23 cellular contexts compared by ENCODE assay signal in genomic region chr20:23088891-23089290, GRCh38. TPM values are rescaled to one million over a fixed set of nuclear protein-coding genes. Genes with fewer than 3 reads are reported as not detected.
DNase-seq lines count a peak whose midpoint lies in the region; ATAC-seq and TF ChIP-seq lines count a peak whose summit lies in the region.
"Had no signal": no experiment of that assay in that cellular context is flagged by ENCODE, and none has a peak within 500 bp of the region (broad histone marks: within the 10 kb centered on the region; RNA-seq: fewer than 3 reads in every experiment).

No MANE protein-coding gene starts in this region.

- H3K4ac ChIP-seq in IMR-90 (ENCODE audit: low read depth, low read length) (no peak overlapping the region), neuronal stem cell (ENCODE audit: low read length) (no peak overlapping the region)

- H3K18ac ChIP-seq in IMR-90 (ENCODE audit: low read depth, low read length) (no peak overlapping the region), neuronal stem cell (ENCODE audit: low read length) (no peak overlapping the region)

- TF ChIP-seq POLR2A in IMR-90 (IDR thresholded peaks at IDR 0.05; ENCODE audit: low read depth, low read length) = no peak

- no peaks in the 10 kb centered on the region for H3K9me1 ChIP-seq in IMR-90 (ENCODE audit: insufficient read depth, low read length)

- H3K9me2 ChIP-seq in MM.1S (replicated peaks; ENCODE audit: insufficient read depth, low read length) = no peaks in the 10 kb centered on the region

- no peak for TF ChIP-seq CTCF in right atrium auricular region (IDR thresholded peaks at IDR 0.05)
- TF ChIP-seq CTCF in IMR-90 (conservative IDR thresholded peaks at IDR 0.05; ENCODE audit: low read depth, low read length) = no peak
- no peak for TF ChIP-seq CTCF in MM.1S (IDR thresholded peaks at IDR 0.05; ENCODE audit: low read length)

- H3K36me3 ChIP-seq in right atrium auricular region (no peaks in the 10 kb centered on the region), IMR-90 (ENCODE audit: control insufficient read depth, insufficient read depth, low read length) (no peaks in the 10 kb centered on the region), neuronal stem cell (replicated peaks in 1 of 2; ENCODE audit: control insufficient read depth in 2 of 2, insufficient read depth in 2 of 2, low read length in 2 of 2) (no peaks in the 10 kb centered on the region), MM.1S (replicated peaks; ENCODE audit: insufficient read depth, low read length) (no peaks in the 10 kb centered on the region)
- peaks cover 0 to 12% (median 0%) of the 10 kb centered on the region in 11 experiments; a peak in 3 of 22 replicates for H3K36me3 ChIP-seq in BLaER1 treated with 17β-estradiol and CSF1 and Interleukin-3, amounts not matched to agents 10 nM and 100 nM
- H3K36me3 ChIP-seq: BE2C had no signal

- H3K56ac ChIP-seq in IMR-90 (ENCODE audit: extremely low read depth, insufficient read depth, low read length) = no peak overlapping the region

- POLR2A ChIA-PET in IMR-90 (lab: Charles Lee; ENCODE audit: unreplicated experiment) = no interaction called here

- H2AK9ac ChIP-seq in IMR-90 (replicated peaks; ENCODE audit: low read depth, low read length, poor library complexity) = no peak overlapping the region

- H3K27ac ChIP-seq in right atrium auricular region = no peak overlapping the region
- peak overlapping the region in 5 of 11 experiments; percentile 87 to 98 (median 94); a peak in 8 of 22 replicates for H3K27ac ChIP-seq in BLaER1 treated with 17β-estradiol and CSF1 and Interleukin-3, amounts not matched to agents 10 nM and 100 nM
- H3K27ac ChIP-seq in IMR-90 (ENCODE audit: insufficient read depth, low read length) = no peak overlapping the region
- no peak overlapping the region for H3K27ac ChIP-seq in neuronal stem cell (replicated peaks; ENCODE audit: low read length)
- no peak overlapping the region for H3K27ac ChIP-seq in MM.1S (ENCODE audit: low read length)
- H3K27ac ChIP-seq: A549, GM23248 had no signal

- no TSS peak for BruUV-seq in IMR-90 (replicated peaks; lab: Mats Ljungman, UMichigan)

- no peak overlapping the region for H2BK12ac ChIP-seq in neuronal stem cell (ENCODE audit: low read length)

- H3K27me3 ChIP-seq in right atrium auricular region = no peaks in the 10 kb centered on the region
- H3K27me3 ChIP-seq in BLaER1 treated with 17β-estradiol and CSF1 and Interleukin-3, amounts not matched to agents 10 nM and 100 nM = no peaks in the 10 kb centered on the region
- peaks cover 41% of the 10 kb centered on the region for H3K27me3 ChIP-seq in IMR-90 (ENCODE audit: control insufficient read depth, insufficient read depth, low read length)
- H3K27me3 ChIP-seq in neuronal stem cell (ENCODE audit: control insufficient read depth in 3 of 3, insufficient read depth in 3 of 3, low read depth in 1 of 3, low read length in 3 of 3) = no peaks in the 10 kb centered on the region
- H3K27me3 ChIP-seq in MM.1S (replicated peaks; ENCODE audit: insufficient read depth, low read length) = no peaks in the 10 kb centered on the region
- H3K27me3 ChIP-seq: BE2C had no signal

- H2AK5ac ChIP-seq in IMR-90 (ENCODE audit: low read depth, low read length) (no peak overlapping the region), neuronal stem cell (ENCODE audit: low read depth, low read length) (no peak overlapping the region)

- no peaks in the 10 kb centered on the region for H3K79me1 ChIP-seq in IMR-90 (ENCODE audit: low read depth in 1 of 2, low read length in 2 of 2)
- H3K79me1 ChIP-seq in neuronal stem cell (ENCODE audit: low read depth, low read length) = no peaks in the 10 kb centered on the region

- H4K8ac ChIP-seq in IMR-90 (ENCODE audit: low read depth in 2 of 2, low read length in 2 of 2) = no peak overlapping the region
- no peak overlapping the region for H4K8ac ChIP-seq in neuronal stem cell (ENCODE audit: low read depth, low read length)

- H2AFZ ChIP-seq in IMR-90 (replicated peaks; ENCODE audit: low read length, poor library complexity) = peak overlapping the region; percentile 19
- no peak overlapping the region for H2AFZ ChIP-seq in neuronal stem cell (ENCODE audit: low read length)
- no peak overlapping the region for H2AFZ ChIP-seq in MM.1S (ENCODE audit: low read length)
- H2AFZ ChIP-seq: GM23248 had no signal

- no peaks in the 10 kb centered on the region for H3F3A ChIP-seq in MM.1S (ENCODE audit: insufficient read depth, low read length)

- H2BK120ac ChIP-seq in IMR-90 (ENCODE audit: low read depth, low read length) = no peak overlapping the region
- no peak overlapping the region for H2BK120ac ChIP-seq in neuronal stem cell (ENCODE audit: low read depth, low read length)

- no peak overlapping the region for H4K91ac ChIP-seq in IMR-90 (ENCODE audit: insufficient read depth, low read depth, low read length)
- H4K91ac ChIP-seq in neuronal stem cell (ENCODE audit: low read depth, low read length, poor library complexity) = no peak overlapping the region

- H3K14ac ChIP-seq in IMR-90 (replicated peaks; ENCODE audit: low read depth, low read length) (no peak overlapping the region), neuronal stem cell (ENCODE audit: low read length) (peak overlapping the region; percentile 41)

- peak overlapping the region in 7 of 11 experiments; percentile 92 to 99 (median 99); a peak in 13 of 22 replicates for H3K4me2 ChIP-seq in BLaER1 treated with 17β-estradiol and CSF1 and Interleukin-3, amounts not matched to agents 10 nM and 100 nM
- H3K4me2 ChIP-seq in IMR-90 (ENCODE audit: low read depth, low read length) (no peak overlapping the region), neuronal stem cell (ENCODE audit: insufficient read depth, low read length, poor library complexity, severe bottlenecking) (no peak overlapping the region), MM.1S (ENCODE audit: low read depth, low read length) (no peak overlapping the region)
- H3K4me2 ChIP-seq: A549 had no signal

- H2BK15ac ChIP-seq in IMR-90 (ENCODE audit: low read depth, low read length) (no peak overlapping the region), neuronal stem cell (ENCODE audit: low read length) (no peak overlapping the region)

- no peak for TF ChIP-seq RAD21 in IMR-90 (IDR thresholded peaks at IDR 0.05; ENCODE audit: low read length)

- DNase-seq in right atrium auricular region (ENCODE audit: low spot score) (peak; percentile 50), Right ventricle myocardium superior (no peak), IMR-90 (no peak), neuronal stem cell (ENCODE audit: low spot score) (no peak), MM.1S (no peak)
- DNase-seq: 8988T; ACHN; AML-193; BE2C; C1 segment of cervical spinal cord; Caco-2; CD4-positive, CD25-positive, alpha-beta regulatory T cell; CD8-positive, alpha-beta T cell; DMS153; DND-41; GM23248; H7; HCEC 1CT had no signal

- in situ Hi-C loops in IMR-90 (cut with MboI; ENCODE audit: low sequenced_read_pairs) = loop anchor here (25.0 kb wide), 1 partner anchor 98 kb away; no protein-coding TSS in a partner anchor

- ATAC-seq in Right ventricle myocardium superior (ENCODE audit: poor library complexity) = no peak
- ATAC-seq in IMR-90 (ENCODE audit: low read depth) = no peak
- no peak for ATAC-seq in GM19395 (IDR thresholded peaks at IDR 0.05; ENCODE audit: unreplicated experiment)
- ATAC-seq in HG03565 (IDR thresholded peaks at IDR 0.05; ENCODE audit: unreplicated experiment) = no peak
- ATAC-seq: A549; CD8-positive, alpha-beta T cell had no signal

- H2BK5ac ChIP-seq in IMR-90 (ENCODE audit: low read depth, low read length, poor library complexity, severe bottlenecking) (no peak overlapping the region), neuronal stem cell (ENCODE audit: low read length) (no peak overlapping the region)

- H3K9ac ChIP-seq in BLaER1 treated with 17β-estradiol and CSF1 and Interleukin-3, amounts not matched to agents 10 nM and 100 nM = no peak overlapping the region
- H3K9ac ChIP-seq in IMR-90 (ENCODE audit: low read depth, low read length) (no peak overlapping the region), neuronal stem cell (ENCODE audit: low read depth, low read length, poor library complexity) (no peak overlapping the region), MM.1S (ENCODE audit: low read length) (no peak overlapping the region)
- H3K9ac ChIP-seq: GM23248 had no signal

- H3K23ac ChIP-seq in IMR-90 (ENCODE audit: low read depth, low read length) (no peak overlapping the region), neuronal stem cell (ENCODE audit: low read depth, low read length, poor library complexity) (no peak overlapping the region)

- no peak overlapping the region for H2BK20ac ChIP-seq in IMR-90 (ENCODE audit: low read depth, low read length)

- H4K20me1 ChIP-seq in BLaER1 treated with 17β-estradiol and CSF1 and Interleukin-3, amounts not matched to agents 10 nM and 100 nM = peaks cover 0 to 10% (median 0%) of the 10 kb centered on the region in 11 experiments; a peak in 2 of 22 replicates
- H4K20me1 ChIP-seq in IMR-90 (ENCODE audit: insufficient read depth, low read length) (no peaks in the 10 kb centered on the region), MM.1S (ENCODE audit: insufficient read depth, low read length) (no peaks in the 10 kb centered on the region)

- no peak overlapping the region for H4K5ac ChIP-seq in IMR-90 (ENCODE audit: low read depth, low read length)

- H3K4me3 ChIP-seq in right atrium auricular region (no peak overlapping the region), IMR-90 (ENCODE audit: insufficient read depth, low read depth, low read length) (no peak overlapping the region), neuronal stem cell (ENCODE audit: low read length in 2 of 2) (no peak overlapping the region), MM.1S (ENCODE audit: low read length) (no peak overlapping the region)
- H3K4me3 ChIP-seq in BLaER1 treated with 17β-estradiol and CSF1 and Interleukin-3, amounts not matched to agents 10 nM and 100 nM = no peak overlapping the region
- H3K4me3 ChIP-seq: A549, GM23248 had no signal

- CTCF ChIA-PET in IMR-90 (lab: Yijun Ruan, JAX) = no interaction called here

- peaks cover 0 to 35% of the 10 kb centered on the region in 2 donors for H3K4me1 ChIP-seq in right atrium auricular region
- peaks cover 44 to 86% (median 61%) of the 10 kb centered on the region in 10 experiments for H3K4me1 ChIP-seq in BLaER1 treated with 17β-estradiol and CSF1 and Interleukin-3, amounts not matched to agents 10 nM and 100 nM
- H3K4me1 ChIP-seq in IMR-90 (ENCODE audit: control insufficient read depth, insufficient read depth, low read length) = no peaks in the 10 kb centered on the region
- peaks cover 0 to 3% of the 10 kb centered on the region in 2 donors for H3K4me1 ChIP-seq in neuronal stem cell (ENCODE audit: control insufficient read depth in 2 of 2, insufficient read depth in 1 of 2, low read depth in 1 of 2, low read length in 2 of 2)
- H3K4me1 ChIP-seq in MM.1S (ENCODE audit: low read length) = no peaks in the 10 kb centered on the region
- H3K4me1 ChIP-seq: A549, BE2C, Caco-2 had no signal

- H3K9me3 ChIP-seq in right atrium auricular region = no peaks in the 10 kb centered on the region
- H3K9me3 ChIP-seq in BLaER1 treated with 17β-estradiol and CSF1 and Interleukin-3, amounts not matched to agents 10 nM and 100 nM (replicated peaks in 1 of 11) = no peaks in the 10 kb centered on the region
- no peaks in the 10 kb centered on the region for H3K9me3 ChIP-seq in IMR-90 (ENCODE audit: control insufficient read depth, insufficient read depth, low read length)
- H3K9me3 ChIP-seq in neuronal stem cell (replicated peaks in 1 of 2; ENCODE audit: control insufficient read depth in 2 of 2, insufficient read depth in 1 of 2, low read depth in 1 of 2, low read length in 2 of 2) = no peaks in the 10 kb centered on the region
- H3K9me3 ChIP-seq in MM.1S (replicated peaks; ENCODE audit: insufficient read depth, low read length) = no peaks in the 10 kb centered on the region
- H3K9me3 ChIP-seq: A549, BE2C, Caco-2 had no signal

- intact Hi-C loops in Right ventricle myocardium superior (cut with DNase I) (no loop called here), IMR-90 (cut with micrococcal nuclease) (no loop called here)

- dilution Hi-C loops in IMR-90 (cut with HindIII; ENCODE audit: low sequenced_read_pairs, unreplicated experiment) = no loop called here

- H3K79me2 ChIP-seq in MM.1S (ENCODE audit: low read length) = no peaks in the 10 kb centered on the region

- WGBS in IMR-90 (ENCODE audit: extremely low coverage in 2 of 2, insufficient read length in 1 of 2), 2 experiments = 78% methylated on average over 6 of the region's 8 CpGs; no CpG with 5 or more reads in 1 of the 2 experiments
- no CpG with 5 or more reads among the region's 8 CpGs for WGBS in neuronal stem cell (ENCODE audit: extremely low coverage in 2 of 2, insufficient read length in 2 of 2, insufficient replicate concordance in 1 of 2), 2 donors

RNA-seq across cellular contexts. Expression of gene CD93, which starts 2.8 kb away (rescaled TPM):
- 10 to 100 TPM; 35.7 to 51.6 TPM for total RNA-seq in right atrium auricular region
- 37.0 TPM for total RNA-seq in Right ventricle myocardium superior
- total RNA-seq in IMR-90 (2012; rRNA removed) = under 0.01 TPM in 1 of 2 replicates, not detected in the other
- polyA plus RNA-seq in IMR-90 (2012; rRNA removed) = 0.02 TPM in 1 of 2 replicates, not detected in the other
- polyA plus RNA-seq in IMR-90 (2012; cell fraction: cytosol; rRNA removed) = not detected in 2 replicates
- not detected in 2 replicates for polyA plus RNA-seq in IMR-90 (2012; cell fraction: nucleus; rRNA removed; ENCODE audit: low replicate concordance)
- under 0.01 TPM for polyA plus RNA-seq in neuronal stem cell (2013, experiment 1 of 2)
- 0.01 TPM for polyA plus RNA-seq in neuronal stem cell (2013, experiment 2 of 2)
- total RNA-seq: Caco-2, GM23248 had no signal
- polyA plus RNA-seq: A549 had no signal

RNA-seq across cellular contexts. Expression of gene THBD, which starts 39.4 kb away (rescaled TPM):
- total RNA-seq in right atrium auricular region (10 to 100 TPM; 37.0 to 96.7 TPM), Right ventricle myocardium superior (11.8 TPM), IMR-90 (2012; rRNA removed) (under 0.01 TPM in 1 of 2 replicates, not detected in the other)
- 0.07 and 0.09 TPM in 2 replicates for polyA plus RNA-seq in IMR-90 (2012; rRNA removed)
- 0.08 and 0.09 TPM in 2 replicates for polyA plus RNA-seq in IMR-90 (2012; cell fraction: cytosol; rRNA removed)
- polyA plus RNA-seq in IMR-90 (2012; cell fraction: nucleus; rRNA removed; ENCODE audit: low replicate concordance) = 0.09 and 0.15 TPM in 2 replicates
- polyA plus RNA-seq in neuronal stem cell (2013, experiment 1 of 2) = 0.06 TPM
- polyA plus RNA-seq in neuronal stem cell (2013, experiment 2 of 2) = 0.10 TPM
- total RNA-seq: CD4-positive, CD25-positive, alpha-beta regulatory T cell had no signal
- polyA plus RNA-seq: CD4-positive, CD25-positive, alpha-beta regulatory T cell had no signal

RNA-seq across cellular contexts. Expression of gene SSTR4, which starts 53.8 kb away (rescaled TPM):
- total RNA-seq in right atrium auricular region (not detected), Right ventricle myocardium superior (not detected), IMR-90 (2012; rRNA removed) (not detected in 2 replicates)
- polyA plus RNA-seq in IMR-90 (2012; rRNA removed) = not detected in 2 replicates
- polyA plus RNA-seq in IMR-90 (2012; cell fraction: cytosol; rRNA removed) = not detected in 2 replicates
- polyA plus RNA-seq in IMR-90 (2012; cell fraction: nucleus; rRNA removed; ENCODE audit: low replicate concordance) = not detected in 2 replicates
- not detected for polyA plus RNA-seq in neuronal stem cell (2013, experiment 1 of 2)
- not detected for polyA plus RNA-seq in neuronal stem cell (2013, experiment 2 of 2)
- total RNA-seq: Caco-2; CD4-positive, CD25-positive, alpha-beta regulatory T cell; CD8-positive, alpha-beta T cell; GM23248; H1; H7 had no signal
- polyA plus RNA-seq: CD4-positive, CD25-positive, alpha-beta regulatory T cell; GM23248 had no signal

Comparison
In these comparisons a context has a peak if more than half of its experiments do, and no peak if none do; other contexts are left out.
1. H3K4me2 ChIP-seq: peak in BLaER1 treated with 17β-estradiol and CSF1 and Interleukin-3, amounts not matched to agents 10 nM and 100 nM (7 of 11); none in IMR-90 (single experiment), neuronal stem cell (single experiment) and MM.1S (single experiment).
2. RNA of gene CD93, which starts 2.8 kb away (total RNA-seq): 35.7 to 51.6 TPM in right atrium auricular region and 37.0 TPM in Right ventricle myocardium superior (single experiment); under 0.01 TPM in IMR-90; every median in the first group is over 10 times any median in the second.
3. RNA of gene THBD, which starts 39.4 kb away (total RNA-seq): 37.0 to 96.7 TPM in right atrium auricular region and 11.8 TPM in Right ventricle myocardium superior (single experiment); under 0.01 TPM in IMR-90; every median in the first group is over 10 times any median in the second.